ENCODE assay signal across 5 cellular contexts in the genomic region with DNA sequence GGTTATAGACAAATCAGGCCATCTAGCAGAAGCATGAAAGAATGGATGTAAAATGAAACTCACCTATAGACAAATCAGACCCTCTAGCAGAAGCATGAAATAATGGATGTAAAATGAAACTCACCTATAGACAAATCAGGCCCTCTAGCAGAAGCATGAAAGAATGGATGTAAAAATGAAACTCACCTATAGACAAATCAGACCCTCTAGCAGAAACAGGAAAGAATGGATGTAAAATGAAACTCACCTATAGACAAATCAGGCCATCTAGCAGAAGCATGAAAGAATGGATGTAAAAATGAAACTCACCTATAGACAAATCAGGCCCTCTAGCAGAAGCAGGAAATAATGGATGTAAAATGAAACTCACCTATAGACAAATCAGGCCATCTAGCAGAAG.
DNase-seq lines count a peak whose midpoint lies in the region; ATAC-seq, FAIRE-seq and TF ChIP-seq lines count a peak whose summit lies in the region.
"Not testable (repeated sequence)": the region's sequence is repeated elsewhere in the genome, so short reads cannot be mapped to it uniquely, and the experiment has no call there.

No MANE protein-coding gene starts in this region.

- peaks cover 43% of the 10 kb centered on the region for H3K9me3 ChIP-seq in BLaER1
- H3K9me3 ChIP-seq in HEK293 (ENCODE audit: control insufficient read depth, insufficient read depth, low read depth, low read length); GM12878 (replicated peaks; ENCODE audit: control insufficient read depth, insufficient read depth, low read length): not testable (repeated sequence)
- H3K9me3 ChIP-seq in OCI-LY3 (ENCODE audit: insufficient read depth, low read length), result peaks cover 13% of the 10 kb centered on the region; the same call in 1 of the 2 replicates

- BruUV-seq in GM12878 (replicated peaks; lab: Mats Ljungman, UMichigan), result not testable (repeated sequence)

- in situ Hi-C loops in GM12878 (cut with MboI), result not testable (repeated sequence)

- FAIRE-seq in GM12891 (lab: Jason Lieb, UNC) (peak; percentile 23), GM12878 (lab: Jason Lieb, UNC) (peak; percentile 27)

- DNase-seq in GM12891 (ENCODE audit: insufficient read length, low spot score); GM12878 (ENCODE audit: low read depth, low spot score): not testable (repeated sequence)

- not testable (repeated sequence) for TF ChIP-seq POLR2A in GM12891 (IDR thresholded peaks at IDR 0.05; ENCODE audit: low read depth, low read length); GM12878 (IDR thresholded peaks at IDR 0.05; ENCODE audit: low read depth, low read length)

- H3K27me3 ChIP-seq in BLaER1; OCI-LY3 (ENCODE audit: low read depth, low read length); GM12878 (replicated peaks in 1 of 2; ENCODE audit: control insufficient read depth in 2 of 2, insufficient read depth in 2 of 2, low read length in 1 of 2): not testable (repeated sequence)

- POLR2A ChIA-PET in HEK293 (lab: Yijun Ruan, JAX); GM12878 (lab: Charles Lee): not testable (repeated sequence)

- not testable (repeated sequence) for ATAC-seq in GM12878

- H3K4me3 ChIP-seq in BLaER1; HEK293 (ENCODE audit: low read depth, low read length); OCI-LY3 (ENCODE audit: low read length); GM12878: not testable (repeated sequence)

- H3K9ac ChIP-seq in BLaER1; OCI-LY3 (ENCODE audit: low read length); GM12878 (ENCODE audit: control insufficient read depth, insufficient read depth, low read length): not testable (repeated sequence)

- peak overlapping the region; percentile 62; the same call in 1 of the 2 replicates for H3K4me2 ChIP-seq in BLaER1
- peak overlapping the region; percentile 19 for H3K4me2 ChIP-seq in OCI-LY3 (ENCODE audit: low read length)
- not testable (repeated sequence) for H3K4me2 ChIP-seq in GM12878 (ENCODE audit: control insufficient read depth, insufficient read depth)

- SMC1A ChIA-PET in GM12878 (lab: Charles Lee; ENCODE audit: uncharacterized antibody, unreplicated experiment), result not testable (repeated sequence)

- not testable (repeated sequence) for TF ChIP-seq RAD21 in GM12878 (IDR thresholded peaks at IDR 0.05; ENCODE audit: insufficient read depth, low read depth, low read length)

- intact Hi-C loops in GM12878 (cut with micrococcal nuclease; ENCODE audit: unreplicated experiment), result not testable (repeated sequence)

- CTCF ChIA-PET in HEK293 (lab: Yijun Ruan, JAX); GM12878 (lab: Yijun Ruan, JAX): not testable (repeated sequence)

- peaks cover 40% of the 10 kb centered on the region for H3K4me1 ChIP-seq in BLaER1
- H3K4me1 ChIP-seq in HEK293 (ENCODE audit: control insufficient read depth, insufficient read depth, low read length); GM12878 (ENCODE audit: control insufficient read depth, insufficient read depth, low read length): not testable (repeated sequence)
- H3K4me1 ChIP-seq in OCI-LY3 (ENCODE audit: low read length), result peaks cover 19% of the 10 kb centered on the region

- RAD21 ChIA-PET in GM12878 (lab: Charles Lee; ENCODE audit: unreplicated experiment), result not testable (repeated sequence)

- not testable (repeated sequence) for H3K36me3 ChIP-seq in BLaER1; HEK293 (ENCODE audit: control insufficient read depth in 2 of 2, insufficient read depth in 1 of 2, low read length in 2 of 2); GM12878 (ENCODE audit: control insufficient read depth in 2 of 2, insufficient read depth in 2 of 2, low read length in 1 of 2)
- H3K36me3 ChIP-seq in OCI-LY3 (replicated peaks; ENCODE audit: low read depth, low read length), result peaks cover 26% of the 10 kb centered on the region

- not testable (repeated sequence) for H4K20me1 ChIP-seq in BLaER1; OCI-LY3 (ENCODE audit: insufficient read depth, low read length); GM12878 (ENCODE audit: control insufficient read depth, insufficient read depth)

- not testable (repeated sequence) for H3K27ac ChIP-seq in BLaER1; HEK293 (ENCODE audit: extremely low read depth, low read depth, low read length); GM12878 (ENCODE audit: control insufficient read depth, insufficient read depth)
- H3K27ac ChIP-seq in OCI-LY3 (ENCODE audit: low read length), result peak overlapping the region; percentile 21; the same call in 1 of the 2 replicates

- TF ChIP-seq CTCF in HEK293 (tag by site-specific recombination; IDR thresholded peaks at IDR 0.05); OCI-LY3 (IDR thresholded peaks at IDR 0.05; ENCODE audit: low read depth, low read length); GM12878 (IDR thresholded peaks at IDR 0.05 in 2 of 3, conservative IDR thresholded peaks at IDR 0.05 in 1 of 3; ENCODE audit: control insufficient read depth in 2 of 3, extremely low read depth in 1 of 3, insufficient read depth in 1 of 3, low read depth in 3 of 3, low read length in 3 of 3): not testable (repeated sequence)

- TF ChIP-seq EP300 in GM12878 (IDR thresholded peaks at IDR 0.05; ENCODE audit: borderline replicate concordance in 1 of 2, control insufficient read depth in 1 of 2, low read depth in 2 of 2, low read length in 2 of 2), result not testable (repeated sequence)

- not testable (repeated sequence) for H2AFZ ChIP-seq in OCI-LY3 (ENCODE audit: low read depth, low read length); GM12878 (ENCODE audit: control insufficient read depth, low read depth, low read length)

- H3K79me2 ChIP-seq in OCI-LY3 (ENCODE audit: low read length); GM12878 (ENCODE audit: control insufficient read depth, insufficient read depth, low read length): not testable (repeated sequence)

TF ChIP-seq in HEK293, 187 proteins besides CTCF, POLR2A, EP300 and RAD21:
- peak; percentile 94 for TF ChIP-seq ZBTB17 (tag by site-specific recombination; IDR thresholded peaks at IDR 0.05)

TF ChIP-seq in GM12878, 131 proteins besides CTCF, POLR2A, EP300 and RAD21:
- TF ChIP-seq, protein P1, sequence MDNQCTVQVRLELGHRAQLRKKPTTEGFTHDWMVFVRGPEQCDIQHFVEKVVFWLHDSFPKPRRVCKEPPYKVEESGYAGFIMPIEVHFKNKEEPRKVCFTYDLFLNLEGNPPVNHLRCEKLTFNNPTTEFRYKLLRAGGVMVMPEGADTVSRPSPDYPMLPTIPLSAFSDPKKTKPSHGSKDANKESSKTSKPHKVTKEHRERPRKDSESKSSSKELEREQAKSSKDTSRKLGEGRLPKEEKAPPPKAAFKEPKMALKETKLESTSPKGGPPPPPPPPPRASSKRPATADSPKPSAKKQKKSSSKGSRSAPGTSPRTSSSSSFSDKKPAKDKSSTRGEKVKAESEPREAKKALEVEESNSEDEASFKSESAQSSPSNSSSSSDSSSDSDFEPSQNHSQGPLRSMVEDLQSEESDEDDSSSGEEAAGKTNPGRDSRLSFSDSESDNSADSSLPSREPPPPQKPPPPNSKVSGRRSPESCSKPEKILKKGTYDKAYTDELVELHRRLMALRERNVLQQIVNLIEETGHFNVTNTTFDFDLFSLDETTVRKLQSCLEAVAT (IDR thresholded peaks at IDR 0.05), result peak; percentile 99
